In the genomic region with DNA sequence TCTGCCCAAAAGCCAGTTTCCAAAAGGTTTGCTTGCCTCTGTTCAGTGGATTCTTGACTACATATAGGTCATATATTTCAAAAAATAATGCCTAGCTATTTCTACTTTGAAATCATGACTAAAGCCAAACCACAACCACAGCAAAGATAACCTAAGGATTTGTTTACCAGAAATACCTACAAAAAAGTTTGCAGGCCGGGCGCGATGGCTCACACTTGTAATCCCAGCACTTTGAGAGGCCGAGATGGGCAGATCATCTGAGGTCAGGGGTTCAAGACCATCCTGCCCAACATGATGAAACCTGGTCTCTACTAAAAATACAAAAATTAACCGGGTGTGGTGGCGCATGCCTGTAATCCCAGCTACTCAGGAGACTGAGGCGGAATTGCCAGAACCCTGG, we compare ENCODE assay signal across 22 cellular contexts. TPM values are rescaled to one million over a fixed set of nuclear protein-coding genes. Genes with fewer than 3 reads are reported as not detected.
A peak's percentile ranks its signal among the peaks of the same experiment; 100 is the strongest.
DNase-seq lines count a peak whose midpoint lies in the region; ATAC-seq and TF ChIP-seq lines count a peak whose summit lies in the region.
"Had no signal": no experiment of that assay in that cellular context is flagged by ENCODE, and none has a peak within 500 bp of the region (broad histone marks: within the 10 kb centered on the region; RNA-seq: fewer than 3 reads in every experiment).

No MANE protein-coding gene starts in this region.

- no peaks in the 10 kb centered on the region for H3K27me3 ChIP-seq in BLaER1
- H3K27me3 ChIP-seq in GM23248 (replicated peaks; ENCODE audit: insufficient read depth) = no peaks in the 10 kb centered on the region
- H3K27me3 ChIP-seq in liver (ENCODE audit: control insufficient read depth in 4 of 4, insufficient read depth in 4 of 4, low read length in 3 of 4) = no peaks in the 10 kb centered on the region
- H3K27me3 ChIP-seq in vagina = no peaks in the 10 kb centered on the region
- H3K27me3 ChIP-seq: BE2C, MG63 had no signal

- DNase-seq in GM23248 = no peak
- DNase-seq in activated T-helper 2 cell treated with anti-CD3 and anti-CD28 coated beads, Interferon-gamma antibody, Interleukin-2, Interleukin-4, amounts not matched to agents 10 μg/mL and 5 μg/mL and 100 μg/mL, durations not matched to agents 14 hours and 24 hours and 36 hours (ENCODE audit: low spot score) = no peak
- no peak for DNase-seq in vagina (ENCODE audit: extremely low spot score in 2 of 2)
- DNase-seq in T1000 (lab: John Stamatoyannopoulos, UW) = no peak
- no peak for DNase-seq in NCI-H345 (lab: John Stamatoyannopoulos, UW)
- DNase-seq: activated CD4-positive, alpha-beta T cell treated with anti-CD3 and anti-CD28 coated beads for 48 hours; BE2C; central memory CD4-positive, alpha-beta T cell; DND-41; MG63; NCI-H2081; SHP77; stimulated activated CD4-positive, alpha-beta T cell treated with anti-CD3 and anti-CD28 coated beads, Interleukin-1b, Interleukin-23, amount 100 ng/mL, for 48 hours had no signal

- peak overlapping the region; percentile 84 for H3K27ac ChIP-seq in BLaER1
- H3K27ac ChIP-seq in GM23248 = peak overlapping the region; percentile 63
- peak overlapping the region; percentile 5 to 32 for H3K27ac ChIP-seq in liver (ENCODE audit: low read depth in 1 of 2, low read length in 2 of 2)
- no peak overlapping the region for H3K27ac ChIP-seq in vagina
- H3K27ac ChIP-seq: thoracic aorta had no signal

- H3K79me2 ChIP-seq in GM23248 (ENCODE audit: insufficient read depth) = peaks cover 7% of the 10 kb centered on the region

- 95% methylated on average over 7 of the region's 7 CpGs for WGBS in GM23248 (ENCODE audit: low coverage in 1 of 2, low lambda C conversion rate in 2 of 2, missing lambda C conversion rate in 2 of 2), 2 experiments
- WGBS in liver = 89% methylated on average over 7 of the region's 7 CpGs

- H3K4me2 ChIP-seq in BLaER1 = peak overlapping the region; percentile 96
- H3K4me2 ChIP-seq in GM23248 (ENCODE audit: unreplicated experiment) = no peak overlapping the region

- TF ChIP-seq POLR2A in vagina (IDR thresholded peaks at IDR 0.05) = no peak

- no peaks in the 10 kb centered on the region for H3K9me3 Mint-ChIP-seq in activated T-helper 2 cell treated with anti-CD3 and anti-CD28 coated beads, Interferon-gamma antibody, Interleukin-2, Interleukin-4, amounts not matched to agents 10 μg/mL and 5 μg/mL and 100 μg/mL, durations not matched to agents 14 hours and 24 hours and 36 hours

- H3K4me3 Mint-ChIP-seq in activated T-helper 2 cell treated with anti-CD3 and anti-CD28 coated beads, Interferon-gamma antibody, Interleukin-2, Interleukin-4, amounts not matched to agents 10 μg/mL and 5 μg/mL and 100 μg/mL, durations not matched to agents 14 hours and 24 hours and 36 hours (ENCODE audit: low read depth) = no peak overlapping the region

- intact Hi-C loops in activated T-helper 2 cell treated with anti-CD3 and anti-CD28 coated beads, Interferon-gamma antibody, Interleukin-2, Interleukin-4, amounts not matched to agents 10 μg/mL and 5 μg/mL and 100 μg/mL, durations not matched to agents 14 hours and 24 hours and 36 hours (cut with micrococcal nuclease) = no loop called here
- intact Hi-C loops in vagina (cut with DNase I) = no loop called here

- H3K36me3 ChIP-seq in BLaER1 = peaks cover 85% of the 10 kb centered on the region
- H3K36me3 ChIP-seq in GM23248 (ENCODE audit: low read depth) = peaks cover 17% of the 10 kb centered on the region; the same call in 1 of the 2 replicates
- H3K36me3 ChIP-seq in liver (ENCODE audit: control insufficient read depth in 4 of 4, insufficient read depth in 3 of 4, low read depth in 1 of 4, low read length in 3 of 4) = peaks cover 10 to 41% (median 25%) of the 10 kb centered on the region in 4 donors
- H3K36me3 ChIP-seq in vagina = peaks cover 0 to 47% of the 10 kb centered on the region in 2 donors

- in situ Hi-C loops in GM23248 (cut with MboI) = no loop called here

- no peaks in the 10 kb centered on the region for H3K9me3 ChIP-seq in BLaER1
- H3K9me3 ChIP-seq in GM23248 (ENCODE audit: low read depth) = no peaks in the 10 kb centered on the region
- no peaks in the 10 kb centered on the region for H3K9me3 ChIP-seq in liver (ENCODE audit: control insufficient read depth in 4 of 4, low read length in 3 of 4)
- H3K9me3 ChIP-seq in vagina = no peaks in the 10 kb centered on the region
- H3K9me3 ChIP-seq: BE2C, MG63, thoracic aorta had no signal

- no peak overlapping the region for H3K4me3 ChIP-seq in BLaER1
- H3K4me3 ChIP-seq in GM23248 = no peak overlapping the region
- no peak overlapping the region for H3K4me3 ChIP-seq in liver (ENCODE audit: low read depth in 1 of 3, low read length in 3 of 3)
- no peak overlapping the region for H3K4me3 ChIP-seq in vagina
- H3K4me3 ChIP-seq: MG63, thoracic aorta had no signal

- H2AFZ ChIP-seq in GM23248 = no peak overlapping the region

- no peaks in the 10 kb centered on the region for H3K27me3 Mint-ChIP-seq in activated T-helper 2 cell treated with anti-CD3 and anti-CD28 coated beads, Interferon-gamma antibody, Interleukin-2, Interleukin-4, amounts not matched to agents 10 μg/mL and 5 μg/mL and 100 μg/mL, durations not matched to agents 14 hours and 24 hours and 36 hours (ENCODE audit: low read depth)

- peaks cover 79% of the 10 kb centered on the region for H3K36me3 Mint-ChIP-seq in activated T-helper 2 cell treated with anti-CD3 and anti-CD28 coated beads, Interferon-gamma antibody, Interleukin-2, Interleukin-4, amounts not matched to agents 10 μg/mL and 5 μg/mL and 100 μg/mL, durations not matched to agents 14 hours and 24 hours and 36 hours (ENCODE audit: low read depth)

- H3K4me1 Mint-ChIP-seq in activated T-helper 2 cell treated with anti-CD3 and anti-CD28 coated beads, Interferon-gamma antibody, Interleukin-2, Interleukin-4, amounts not matched to agents 10 μg/mL and 5 μg/mL and 100 μg/mL, durations not matched to agents 14 hours and 24 hours and 36 hours (ENCODE audit: low read depth) = peaks cover 28% of the 10 kb centered on the region

- peak overlapping the region; percentile 38 for H3K27ac Mint-ChIP-seq in activated T-helper 2 cell treated with anti-CD3 and anti-CD28 coated beads, Interferon-gamma antibody, Interleukin-2, Interleukin-4, amounts not matched to agents 10 μg/mL and 5 μg/mL and 100 μg/mL, durations not matched to agents 14 hours and 24 hours and 36 hours

- H3K9me2 ChIP-seq in GM23248 (ENCODE audit: insufficient read depth) = no peaks in the 10 kb centered on the region

- TF ChIP-seq RAD21 in liver (IDR thresholded peaks at IDR 0.05) = no peak

- no peak for ATAC-seq in GM21786 (IDR thresholded peaks at IDR 0.05; ENCODE audit: unreplicated experiment)

- H3K9ac ChIP-seq in BLaER1 (0 out of 2 replicates have a peak overlapping the region, but pooled peaks have one; percentile 35), GM23248 (no peak overlapping the region), liver (ENCODE audit: low read depth in 1 of 2, low read length in 2 of 2) (no peak overlapping the region)

- H3F3A ChIP-seq in GM23248 (ENCODE audit: insufficient read depth) = peaks cover 74% of the 10 kb centered on the region

- H4K20me1 ChIP-seq in BLaER1 (peaks cover 39% of the 10 kb centered on the region), GM23248 (ENCODE audit: insufficient read depth) (no peaks in the 10 kb centered on the region)

- TF ChIP-seq CTCF in liver (IDR thresholded peaks at IDR 0.05; ENCODE audit: low read depth, low read length, missing input control) = no peak
- no peak for TF ChIP-seq CTCF in vagina (IDR thresholded peaks at IDR 0.05)

- peaks cover 100% of the 10 kb centered on the region for H3K4me1 ChIP-seq in BLaER1
- peaks cover 24% of the 10 kb centered on the region for H3K4me1 ChIP-seq in GM23248 (ENCODE audit: insufficient read depth)
- H3K4me1 ChIP-seq in liver (ENCODE audit: control insufficient read depth in 4 of 4, insufficient read depth in 4 of 4, low read length in 3 of 4) = peaks cover 14 to 25% (median 20%) of the 10 kb centered on the region in 4 donors
- H3K4me1 ChIP-seq in vagina = peaks cover 29% of the 10 kb centered on the region

TF ChIP-seq in liver, 16 proteins besides CTCF, POLR2A, EP300 and RAD21 (continues in another document):
- TF ChIP-seq NR2F2 (IDR thresholded peaks at IDR 0.05) (no peak), RXRA (IDR thresholded peaks at IDR 0.05) (no peak), EGR1 (IDR thresholded peaks at IDR 0.05; ENCODE audit: low read depth in 2 of 2) (no peak)

RNA-seq across cellular contexts. Expression of a gene that starts 15.2 kb away (rescaled TPM):
- total RNA-seq in GM23248 (2014; rRNA removed; shearing (Covaris generic)) = 129 and 143 TPM in 2 replicates
- polyA plus RNA-seq in GM23248 (2016; fragmentation: Nextera tagmentation; extraction: Ambion mirVana) (150 and 156 TPM in 2 replicates), liver (100 to 1,000 TPM in 1 of 2 donors, 10 to 100 TPM in 1; 96.9 to 141 TPM)
- total RNA-seq in activated T-helper 2 cell treated with anti-CD3 and anti-CD28 coated beads, Interferon-gamma antibody, Interleukin-2, Interleukin-4, amounts not matched to agents 10 μg/mL and 5 μg/mL and 100 μg/mL, durations not matched to agents 14 hours and 24 hours and 36 hours = 84.4 and 90.8 TPM in 2 replicates
- total RNA-seq in liver (100 to 1,000 TPM in 1 of 2 donors, 10 to 100 TPM in 1; 81.2 to 162 TPM), vagina (125 TPM)

RNA-seq across cellular contexts. Expression of a gene that starts 28.5 kb away (rescaled TPM):
- not detected in 2 replicates for total RNA-seq in GM23248 (2014; rRNA removed; shearing (Covaris generic))
- polyA plus RNA-seq in GM23248 (2016; fragmentation: Nextera tagmentation; extraction: Ambion mirVana) (not detected in 2 replicates), liver (not detected)
- total RNA-seq in activated T-helper 2 cell treated with anti-CD3 and anti-CD28 coated beads, Interferon-gamma antibody, Interleukin-2, Interleukin-4, amounts not matched to agents 10 μg/mL and 5 μg/mL and 100 μg/mL, durations not matched to agents 14 hours and 24 hours and 36 hours = not detected in 2 replicates
- total RNA-seq in liver (not detected), vagina (not detected)
- total RNA-seq: endothelial cell of umbilical vein, glomerular endothelial cell, HT-29, pulmonary artery endothelial cell, thoracic aorta had no signal
- polyA plus RNA-seq: endothelial cell of umbilical vein, keratinocyte had no signal

RNA-seq across cellular contexts. Expression of a gene that starts 56.0 kb away (rescaled TPM):
- total RNA-seq in GM23248 (2014; rRNA removed; shearing (Covaris generic)) = 39.6 and 61.6 TPM in 2 replicates
- polyA plus RNA-seq in GM23248 (2016; fragmentation: Nextera tagmentation; extraction: Ambion mirVana) = 45.7 and 46.4 TPM in 2 replicates
- total RNA-seq in activated T-helper 2 cell treated with anti-CD3 and anti-CD28 coated beads, Interferon-gamma antibody, Interleukin-2, Interleukin-4, amounts not matched to agents 10 μg/mL and 5 μg/mL and 100 μg/mL, durations not matched to agents 14 hours and 24 hours and 36 hours = 62.5 and 67.6 TPM in 2 replicates
- 10 to 100 TPM in 1 of 2 donors, 1 to 10 TPM in 1; 6.8 to 38.9 TPM for total RNA-seq in liver
- polyA plus RNA-seq in liver = 10 to 100 TPM; 22.0 to 38.0 TPM
- total RNA-seq in vagina = 21.4 TPM

RNA-seq across cellular contexts. Expression of a gene that starts 56.2 kb away (rescaled TPM):
- total RNA-seq in GM23248 (2014; rRNA removed; shearing (Covaris generic)) = 2.0 and 4.9 TPM in 2 replicates
- polyA plus RNA-seq in GM23248 (2016; fragmentation: Nextera tagmentation; extraction: Ambion mirVana) (10.8 and 12.1 TPM in 2 replicates), liver (10 to 100 TPM in 1 of 2 donors, 1 to 10 TPM in 1; 7.6 to 11.0 TPM)
- total RNA-seq in activated T-helper 2 cell treated with anti-CD3 and anti-CD28 coated beads, Interferon-gamma antibody, Interleukin-2, Interleukin-4, amounts not matched to agents 10 μg/mL and 5 μg/mL and 100 μg/mL, durations not matched to agents 14 hours and 24 hours and 36 hours = 15.6 and 15.9 TPM in 2 replicates
- total RNA-seq in liver (1 to 10 TPM; 3.3 to 6.5 TPM), vagina (2.9 TPM)
